24 cellular contexts compared by ENCODE assay signal in the genomic region with DNA sequence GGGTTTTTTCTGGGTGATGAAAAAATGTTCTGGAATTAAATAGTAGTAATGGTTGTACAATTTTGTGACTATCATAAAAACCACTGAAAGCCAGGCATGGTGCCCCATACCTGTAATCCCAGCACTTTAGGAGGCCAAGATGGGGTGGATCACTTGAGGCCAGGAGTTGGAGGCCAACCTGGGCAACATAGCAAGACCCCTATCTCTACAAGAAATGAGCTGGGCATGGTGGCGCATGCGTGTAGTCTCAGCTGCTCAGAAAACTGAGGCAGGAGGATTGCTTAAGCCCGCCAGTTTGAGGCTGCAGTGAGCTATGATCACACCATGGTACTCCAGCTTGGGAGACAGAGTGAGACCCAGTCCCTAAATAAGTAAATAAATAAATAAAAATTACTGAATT.
"Had no signal": no experiment of that assay in that cellular context is flagged by ENCODE, and none has a peak within 500 bp of the region (broad histone marks: within the 10 kb centered on the region; RNA-seq: fewer than 3 reads in every experiment).

No MANE protein-coding gene starts in this region.

- H3K9me3 ChIP-seq: colonic mucosa, esophagus squamous epithelium, gastrocnemius medialis, heart right ventricle, left lung, lower lobe of right lung had no signal

- H3K27ac ChIP-seq: colonic mucosa, epithelial cell of prostate, esophagus squamous epithelium, gastrocnemius medialis, heart right ventricle, left lung, lower lobe of right lung had no signal

- H3K4me1 Mint-ChIP-seq: endodermal cell had no signal

- H3K4me3 Mint-ChIP-seq: dendritic cell treated with granulocyte-macrophage colony-stimulating factor and Interleukin-4, amounts not matched to agents 40 ng/mL and 50 ng/mL, for 4 days; effector memory CD8-positive, alpha-beta T cell; endodermal cell; naive thymus-derived CD4-positive, alpha-beta T cell had no signal

- H3K9me3 Mint-ChIP-seq: dendritic cell treated with granulocyte-macrophage colony-stimulating factor and Interleukin-4, amounts not matched to agents 40 ng/mL and 50 ng/mL, for 4 days; effector memory CD8-positive, alpha-beta T cell had no signal

- H3K27me3 Mint-ChIP-seq: dendritic cell treated with granulocyte-macrophage colony-stimulating factor and Interleukin-4, amounts not matched to agents 40 ng/mL and 50 ng/mL, for 4 days; effector memory CD8-positive, alpha-beta T cell; naive thymus-derived CD4-positive, alpha-beta T cell had no signal

- ATAC-seq: effector memory CD8-positive, alpha-beta T cell; esophagus mucosa; gastrocnemius medialis; heart right ventricle; left cardiac atrium; left lung; left ventricle myocardium superior; lower lobe of right lung; naive thymus-derived CD4-positive, alpha-beta T cell had no signal

- H3K27me3 ChIP-seq: colonic mucosa, esophagus squamous epithelium, gastrocnemius medialis, heart right ventricle, left lung had no signal

- H3K27ac Mint-ChIP-seq: dendritic cell treated with granulocyte-macrophage colony-stimulating factor and Interleukin-4, amounts not matched to agents 40 ng/mL and 50 ng/mL, for 4 days; effector memory CD8-positive, alpha-beta T cell; endodermal cell; naive thymus-derived CD4-positive, alpha-beta T cell had no signal

- H3K36me3 ChIP-seq: colonic mucosa, esophagus squamous epithelium, gastrocnemius medialis, heart right ventricle, left lung, lower lobe of right lung had no signal

- DNase-seq: colonic mucosa; cortex of kidney; effector CD8-positive, alpha-beta T cell; effector memory CD8-positive, alpha-beta T cell; endodermal cell; erythroblast; esophagus squamous epithelium; foreskin fibroblast; foreskin melanocyte; gastrocnemius medialis; glutamatergic neuron; head of caudate nucleus; heart right ventricle; hippocampal formation; left cardiac atrium; left lung; left ventricle myocardium superior; lower lobe of right lung; mesendoderm; midbrain; naive thymus-derived CD4-positive, alpha-beta T cell had no signal

- H3K4me1 ChIP-seq: colonic mucosa, left lung, lower lobe of right lung had no signal

- H3K4me3 ChIP-seq: colonic mucosa, esophagus squamous epithelium, gastrocnemius medialis, heart right ventricle, left lung, lower lobe of right lung had no signal
